Comparison of ENCODE assay signal across 1 cellular context in genomic region chrX:150352114-150352513, GRCh38.
TF ChIP-seq lines count a peak whose summit lies in the region.

No MANE protein-coding gene starts in this region.

TF ChIP-seq in WTC11, 78 proteins besides CTCF, POLR2A, EP300 and RAD21 (continued from another document):
- no peak for TF ChIP-seq E2F1 (CRISPR knock-in tag; IDR thresholded peaks at IDR 0.05)
TF ChIP-seq in WTC11: peak in this region for 0.
